Comparison of ENCODE assay signal across 7 cellular contexts in genomic region chr5:172396994-172397393, GRCh38. TPM values are rescaled to one million over a fixed set of nuclear protein-coding genes. Genes with fewer than 3 reads are reported as not detected.
DNase-seq lines count a peak whose midpoint lies in the region; ATAC-seq, FAIRE-seq and TF ChIP-seq lines count a peak whose summit lies in the region.
"Not testable (repeated sequence)": the region's sequence is repeated elsewhere in the genome, so short reads cannot be mapped to it uniquely, and the experiment has no call there.
"Had no signal": no experiment of that assay in that cellular context is flagged by ENCODE, and none has a peak within 500 bp of the region (broad histone marks: within the 10 kb centered on the region; RNA-seq: fewer than 3 reads in every experiment).

No MANE protein-coding gene starts in this region.

- SMC1A ChIA-PET in GM12878 (lab: Charles Lee; ENCODE audit: uncharacterized antibody, unreplicated experiment): not testable (repeated sequence)

- not testable (repeated sequence) for H3K56ac ChIP-seq in mesendoderm (ENCODE audit: low read length)

- WGBS in GM12878 (ENCODE audit: insufficient coverage, insufficient replicate concordance, low lambda C conversion rate, missing lambda C conversion rate): 68% methylated on average over 8 of the region's 8 CpGs
- WGBS in mesendoderm (ENCODE audit: extremely low coverage, insufficient coverage, low lambda C conversion rate): no CpG with 5 or more reads among the region's 8 CpGs

- H3K27me3 ChIP-seq in HCT116 (ENCODE audit: insufficient read depth, low read length); GM12878 (replicated peaks in 1 of 2; ENCODE audit: control insufficient read depth in 2 of 2, insufficient read depth in 2 of 2, low read length in 1 of 2); mesendoderm (ENCODE audit: insufficient read depth, low read length, poor library complexity): not testable (repeated sequence)

- not testable (repeated sequence) for ATAC-seq in HCT116, GM12878

- not testable (repeated sequence) for DNase-seq in HCT116 (ENCODE audit: low read depth, low spot score); GM12878 (ENCODE audit: low read depth, low spot score)
- DNase-seq in OCI-M1 (lab: John Stamatoyannopoulos, UW) (peak; percentile 10), mesendoderm (peak; percentile 12)

- H3K36me3 ChIP-seq in HCT116 (ENCODE audit: control insufficient read depth in 1 of 2, insufficient read depth in 2 of 2, low read length in 2 of 2); GM12878 (ENCODE audit: control insufficient read depth in 2 of 2, insufficient read depth in 2 of 2, low read length in 1 of 2); mesendoderm (ENCODE audit: control insufficient read depth, insufficient read depth, low read length): not testable (repeated sequence)

- not testable (repeated sequence) for H4K8ac ChIP-seq in mesendoderm (ENCODE audit: low read depth, low read length)

- RAD21 ChIA-PET in HCT116 (lab: Charles Lee; ENCODE audit: low non-redundant PET in 1 of 2, low total read pairs in 2 of 2, uncharacterized antibody in 2 of 2, unreplicated experiment in 2 of 2); GM12878 (lab: Charles Lee; ENCODE audit: unreplicated experiment): not testable (repeated sequence)

- intact Hi-C loops in HCT116 (cut with micrococcal nuclease); GM12878 (cut with micrococcal nuclease; ENCODE audit: unreplicated experiment): not testable (repeated sequence)

- H2BK5ac ChIP-seq in mesendoderm (ENCODE audit: low read length): not testable (repeated sequence)

- not testable (repeated sequence) for TF ChIP-seq EP300 in GM12878 (IDR thresholded peaks at IDR 0.05; ENCODE audit: borderline replicate concordance in 1 of 2, control insufficient read depth in 1 of 2, low read depth in 2 of 2, low read length in 2 of 2)

- not testable (repeated sequence) for H3K4ac ChIP-seq in mesendoderm (ENCODE audit: low read depth, low read length)

- not testable (repeated sequence) for TF ChIP-seq RAD21 in HCT116 (IDR thresholded peaks at IDR 0.05; ENCODE audit: low read depth); GM12878 (IDR thresholded peaks at IDR 0.05; ENCODE audit: insufficient read depth, low read depth, low read length)

- not testable (repeated sequence) for H3K79me2 ChIP-seq in HCT116 (ENCODE audit: insufficient read depth, low read length); GM12878 (ENCODE audit: control insufficient read depth, insufficient read depth, low read length); mesendoderm (ENCODE audit: control insufficient read depth, insufficient read depth, low read length)

- H3K9me2 ChIP-seq in HCT116 (ENCODE audit: insufficient read depth): not testable (repeated sequence)

- POLR2A ChIA-PET in HCT116 (lab: Charles Lee); GM12878 (lab: Charles Lee): not testable (repeated sequence)

- not testable (repeated sequence) for H3K4me3 ChIP-seq in HCT116 (replicated peaks in 1 of 2; ENCODE audit: low read depth in 1 of 2, low read length in 2 of 2); GM12878; mesendoderm (ENCODE audit: low read length)

- not testable (repeated sequence) for H3K18ac ChIP-seq in mesendoderm (ENCODE audit: low read length)

- H3K9me3 ChIP-seq in HCT116 (ENCODE audit: control insufficient read depth in 1 of 2, insufficient read depth in 1 of 2, low read depth in 1 of 2, low read length in 2 of 2); GM12878 (replicated peaks; ENCODE audit: control insufficient read depth, insufficient read depth, low read length): not testable (repeated sequence)

- FAIRE-seq in GM12878 (lab: Jason Lieb, UNC): not testable (repeated sequence)

- H3K4me2 ChIP-seq in HCT116 (ENCODE audit: low read length); GM12878 (ENCODE audit: control insufficient read depth, insufficient read depth); mesendoderm (ENCODE audit: low read length): not testable (repeated sequence)

- in situ Hi-C loops in GM12878 (cut with MboI): not testable (repeated sequence)

- not testable (repeated sequence) for H2BK120ac ChIP-seq in mesendoderm (ENCODE audit: low read depth, low read length)

- not testable (repeated sequence) for BruUV-seq in HCT116 (replicated peaks; lab: Mats Ljungman, UMichigan); GM12878 (replicated peaks; lab: Mats Ljungman, UMichigan)

- H2BK15ac ChIP-seq in mesendoderm (replicated peaks; ENCODE audit: low read depth): not testable (repeated sequence)

- H3K4me1 ChIP-seq in HCT116 (ENCODE audit: control insufficient read depth in 1 of 2, insufficient read depth in 2 of 2, low read length in 2 of 2); GM12878 (ENCODE audit: control insufficient read depth, insufficient read depth, low read length); mesendoderm (ENCODE audit: control insufficient read depth, low read depth, low read length): not testable (repeated sequence)

- H4K20me1 ChIP-seq in HCT116 (ENCODE audit: insufficient read depth); GM12878 (ENCODE audit: control insufficient read depth, insufficient read depth): not testable (repeated sequence)

- not testable (repeated sequence) for H3K27ac ChIP-seq in HCT116 (ENCODE audit: low read depth, low read length); GM12878 (ENCODE audit: control insufficient read depth, insufficient read depth); mesendoderm (ENCODE audit: low read depth, low read length)

- CTCF ChIA-PET in HCT116 (lab: Charles Lee); GM12878 (lab: Yijun Ruan, JAX): not testable (repeated sequence)

- not testable (repeated sequence) for TF ChIP-seq CTCF in HCT116 (IDR thresholded peaks at IDR 0.05 in 2 of 3, conservative IDR thresholded peaks at IDR 0.05 in 1 of 3; ENCODE audit: borderline replicate concordance in 1 of 3, insufficient read depth in 1 of 3, low read depth in 2 of 3, low read length in 2 of 3); GM12878 (IDR thresholded peaks at IDR 0.05 in 2 of 3, conservative IDR thresholded peaks at IDR 0.05 in 1 of 3; ENCODE audit: control insufficient read depth in 2 of 3, extremely low read depth in 1 of 3, insufficient read depth in 1 of 3, low read depth in 3 of 3, low read length in 3 of 3)

- not testable (repeated sequence) for H2AFZ ChIP-seq in HCT116 (ENCODE audit: low read depth, low read length, poor library complexity, severe bottlenecking); GM12878 (ENCODE audit: control insufficient read depth, low read depth, low read length)

- not testable (repeated sequence) for H3K9ac ChIP-seq in HCT116 (ENCODE audit: low read length); GM12878 (ENCODE audit: control insufficient read depth, insufficient read depth, low read length); mesendoderm (ENCODE audit: low read length)

- not testable (repeated sequence) for H3K79me1 ChIP-seq in mesendoderm (ENCODE audit: low read length)

- H3K23ac ChIP-seq in mesendoderm (ENCODE audit: low read length): not testable (repeated sequence)

- not testable (repeated sequence) for H2AK5ac ChIP-seq in mesendoderm (ENCODE audit: low read length)

- H4K5ac ChIP-seq in mesendoderm (ENCODE audit: low read length): not testable (repeated sequence)

- not testable (repeated sequence) for TF ChIP-seq POLR2A in HCT116 (IDR thresholded peaks at IDR 0.05; ENCODE audit: borderline replicate concordance, extremely low read depth, insufficient read depth, insufficient read length); GM12878 (IDR thresholded peaks at IDR 0.05; ENCODE audit: low read depth, low read length)

TF ChIP-seq in HCT116, 20 proteins besides CTCF, POLR2A, EP300 and RAD21:
- 0 out of 2 replicates have a peak, but pooled peaks have one; percentile 17 for TF ChIP-seq CBX3 (IDR thresholded peaks at IDR 0.05; ENCODE audit: low read depth)

RNA-seq across cellular contexts. Expression of gene SH3PXD2B, which starts 57.3 kb away (rescaled TPM):
- total RNA-seq in HCT116 (2021; ENCODE audit: unreplicated experiment) (27.5 TPM), GM12878 (2014; rRNA removed) (0.38 and 0.73 TPM in 2 replicates), GM12878 (2014; rRNA removed; fragmentation: Illumina TruSeq; extraction: Trizol) (0.51 and 0.54 TPM in 2 replicates), GM12878 (2021) (1.5 and 1.6 TPM in 2 replicates)
- 13.4 TPM in 2 replicates for polyA plus RNA-seq in HCT116 (2012)
- 3.1 TPM in 2 replicates for total RNA-seq in GM12878 (2013; cell fraction: nucleolus; rRNA removed)
- 0.10 TPM for polyA plus RNA-seq in GM12878 (2011; ENCODE audit: low read depth)
- polyA plus RNA-seq in GM12878 (2011; rRNA removed) (0.05 and 0.09 TPM in 2 replicates), GM12878 (2014; fragmentation: Illumina TruSeq; extraction: Trizol) (0.44 and 0.60 TPM in 2 replicates), GM12878 (2014; fragmentation: Nextera tagmentation; extraction: Ambion mirVana) (under 1 TPM; 0.45 to 0.66 TPM), GM12878 (2014; rRNA removed) (0.44 and 0.67 TPM in 2 replicates), GM12878 (2016; fragmentation: Nextera tagmentation; extraction: Ambion mirVana) (under 1 TPM; 0.42 to 0.43 TPM)
- 0.07 and 0.16 TPM in 2 replicates for polyA plus RNA-seq in GM12878 (2011; cell fraction: cytosol; rRNA removed)
- 0.12 and 0.13 TPM in 2 replicates for polyA plus RNA-seq in GM12878 (2011; cell fraction: nucleus; rRNA removed)
- 0.26 and 0.29 TPM in 2 replicates for polyA plus RNA-seq in GM12878 (2012)
- polyA minus RNA-seq in GM12878 (2011; rRNA and poly(A)+ RNA removed): 0.07 and 0.15 TPM in 2 replicates
- polyA minus RNA-seq in GM12878 (2011; cell fraction: cytosol; rRNA and poly(A)+ RNA removed): not detected in 2 replicates
- polyA minus RNA-seq in GM12878 (2011; cell fraction: nucleus; rRNA and poly(A)+ RNA removed): under 0.01 TPM in 2 replicates
- 30.7 TPM for polyA plus RNA-seq in mesendoderm (2013, experiment 1 of 2)
- 30.3 TPM for polyA plus RNA-seq in mesendoderm (2013, experiment 2 of 2)
- polyA plus RNA-seq: CD4-positive, alpha-beta memory T cell; CD4-positive, CD25-positive, alpha-beta regulatory T cell; CD8-positive, alpha-beta memory T cell had no signal
